ENCODE assay signal across 33 cellular contexts in the genomic region with DNA sequence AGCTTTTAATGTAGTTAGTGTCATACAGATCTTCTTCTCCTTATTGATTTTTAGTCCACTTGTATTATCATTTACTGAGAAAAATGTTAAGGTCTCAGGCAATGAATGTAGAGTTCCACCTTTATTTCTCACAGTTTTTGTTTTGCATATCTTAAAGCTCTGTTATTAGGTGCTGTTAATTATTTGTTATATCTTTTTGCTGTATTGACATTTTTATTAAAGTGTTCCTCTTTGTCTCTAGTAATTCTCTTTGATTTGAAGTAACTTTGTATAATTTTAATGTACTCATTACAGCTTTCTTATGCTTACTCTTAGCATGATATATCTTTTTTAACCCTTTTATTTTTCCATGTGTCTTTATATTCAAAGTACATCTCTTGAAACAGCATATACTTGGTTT. TPM values are rescaled to one million over a fixed set of nuclear protein-coding genes. Genes with fewer than 3 reads are reported as not detected.
"Had no signal": no experiment of that assay in that cellular context is flagged by ENCODE, and none has a peak within 500 bp of the region (broad histone marks: within the 10 kb centered on the region; RNA-seq: fewer than 3 reads in every experiment).

No MANE protein-coding gene starts in this region.

- H3K9me3 ChIP-seq: testis, upper lobe of right lung had no signal

- ATAC-seq: naive thymus-derived CD4-positive, alpha-beta T cell; natural killer cell; psoas muscle; right cardiac atrium; sciatic nerve; stimulated activated memory B cell treated with anti-CD40 and anti-IgM and Interleukin-4, amounts not matched to agents 10 μg/mL and 1 μg/mL and 100 μg/mL, for 72 hours; stimulated activated naive CD8-positive, alpha-beta T cell treated with anti-CD3 and anti-CD28 coated beads, Interleukin-15, amount 100 ng/mL, for 72 hours; stimulated activated naive CD8-positive, alpha-beta T cell treated with anti-CD3 and anti-CD28 coated beads, Interleukin-15, Interleukin-2, amounts not matched to agents 100 U/mL and 50 U/mL, for 24 hours; upper lobe of right lung had no signal

- H2AFZ ChIP-seq: neural progenitor cell, parathyroid adenoma had no signal

- H3K27me3 Mint-ChIP-seq: progenitor cell of endocrine pancreas; stimulated activated memory B cell treated with anti-CD40 and anti-IgM and Interleukin-4, amounts not matched to agents 10 μg/mL and 1 μg/mL and 100 μg/mL, for 72 hours; stimulated activated naive CD8-positive, alpha-beta T cell treated with anti-CD3 and anti-CD28 coated beads, Interleukin-15, amount 100 ng/mL, for 72 hours had no signal

- H3K9ac ChIP-seq: neural progenitor cell, parathyroid adenoma had no signal

- H3K4me1 ChIP-seq: neural progenitor cell, parathyroid adenoma, psoas muscle, spleen, suprapubic skin, testis, tibial artery, transverse colon, upper lobe of right lung, uterus had no signal

- DNase-seq: naive thymus-derived CD4-positive, alpha-beta T cell; natural killer cell; occipital lobe; ovary; posterior cingulate gyrus; psoas muscle; right cardiac atrium; spleen; stimulated activated CD4-positive, alpha-beta T cell treated with anti-CD3 and anti-CD28 coated beads, Interleukin-12 subunit alpha, Interleukin-12 subunit beta, amount 100 ng/mL, for 4 hours; stimulated activated CD4-positive, alpha-beta T cell treated with anti-CD3 and anti-CD28 coated beads, Interleukin-1b, Interleukin-23, amount 100 ng/mL, for 48 hours; stimulated activated CD4-positive, alpha-beta T cell treated with anti-CD3 and anti-CD28 coated beads, Interleukin-4, amount 100 ng/mL, for 1 hour; stimulated activated CD4-positive, alpha-beta T cell treated with anti-CD3 and anti-CD28 coated beads, Interleukin-4, amount 100 ng/mL, for 4 hours; stimulated activated CD8-positive, alpha-beta memory T cell treated with anti-CD3 and anti-CD28 coated beads, Interleukin-4, amount 100 ng/mL, for 48 hours; stimulated activated naive CD4-positive, alpha-beta T cell; stimulated activated naive CD8-positive, alpha-beta T cell treated with anti-CD3 and anti-CD28 coated beads, Interleukin-15, amount 100 ng/mL, for 72 hours; stimulated activated naive CD8-positive, alpha-beta T cell treated with anti-CD3 and anti-CD28 coated beads, Interleukin-15, Interleukin-2, amounts not matched to agents 100 U/mL and 50 U/mL, for 24 hours; substantia nigra; testis; tibial artery; transverse colon; upper lobe of right lung; uterus had no signal

- H3K36me3 Mint-ChIP-seq: neural progenitor cell; stimulated activated memory B cell treated with anti-CD40 and anti-IgM and Interleukin-4, amounts not matched to agents 10 μg/mL and 1 μg/mL and 100 μg/mL, for 72 hours; type B pancreatic cell had no signal

- H3K4me3 Mint-ChIP-seq: naive thymus-derived CD4-positive, alpha-beta T cell; natural killer cell; nephron; neural progenitor cell; stimulated activated memory B cell treated with anti-CD40 and anti-IgM and Interleukin-4, amounts not matched to agents 10 μg/mL and 1 μg/mL and 100 μg/mL, for 72 hours; stimulated activated naive CD8-positive, alpha-beta T cell treated with anti-CD3 and anti-CD28 coated beads, Interleukin-15, amount 100 ng/mL, for 72 hours; type B pancreatic cell had no signal

- H3K4me3 ChIP-seq: neural progenitor cell, ovary, psoas muscle, skin epidermis, smooth muscle cell, spleen, suprapubic skin, testis, tibial artery, transverse colon, upper lobe of right lung, uterus had no signal

- H3K36me3 ChIP-seq: neural progenitor cell, ovary, spleen, suprapubic skin, tibial artery, transverse colon, upper lobe of right lung, uterus had no signal

- H3K27ac Mint-ChIP-seq: naive thymus-derived CD4-positive, alpha-beta T cell; natural killer cell; nephron; neural progenitor cell; progenitor cell of endocrine pancreas; stimulated activated memory B cell treated with anti-CD40 and anti-IgM and Interleukin-4, amounts not matched to agents 10 μg/mL and 1 μg/mL and 100 μg/mL, for 72 hours; stimulated activated naive CD8-positive, alpha-beta T cell treated with anti-CD3 and anti-CD28 coated beads, Interleukin-15, amount 100 ng/mL, for 72 hours; type B pancreatic cell had no signal

- H3K27me3 ChIP-seq: neural progenitor cell, ovary, suprapubic skin, testis, tibial artery, transverse colon, upper lobe of right lung, uterus had no signal

- H3K4me2 ChIP-seq: neural progenitor cell, smooth muscle cell had no signal

- H3K4me1 Mint-ChIP-seq: naive thymus-derived CD4-positive, alpha-beta T cell; nephron; neural progenitor cell; stimulated activated memory B cell treated with anti-CD40 and anti-IgM and Interleukin-4, amounts not matched to agents 10 μg/mL and 1 μg/mL and 100 μg/mL, for 72 hours; stimulated activated naive CD8-positive, alpha-beta T cell treated with anti-CD3 and anti-CD28 coated beads, Interleukin-15, amount 100 ng/mL, for 72 hours had no signal

- H3K27ac ChIP-seq: neural progenitor cell, ovary, parathyroid adenoma, psoas muscle, skin epidermis, spleen, suprapubic skin, testis, tibial artery, transverse colon, upper lobe of right lung, uterus had no signal

RNA-seq across cellular contexts. Expression of gene USP43, which starts 22.4 kb away (rescaled TPM):
- polyA plus RNA-seq: naive thymus-derived CD4-positive, alpha-beta T cell had no signal

RNA-seq across cellular contexts. Expression of gene CFAP52, which starts 46.5 kb away (rescaled TPM):
- total RNA-seq: naive thymus-derived CD4-positive, alpha-beta T cell; natural killer cell; osteoblast; psoas muscle; sciatic nerve; smooth muscle cell; spleen; suprapubic skin; transverse colon; upper lobe of right lung had no signal
- polyA plus RNA-seq: naive thymus-derived CD4-positive, alpha-beta T cell; right cardiac atrium; smooth muscle cell; spleen had no signal
